ENCODE assay signal across 10 cellular contexts in genomic region chr21:28633803-28634572, GRCh38.
A peak's percentile ranks its signal among the peaks of the same experiment; 100 is the strongest.
DNase-seq lines count a peak whose midpoint lies in the region; ATAC-seq, FAIRE-seq and TF ChIP-seq lines count a peak whose summit lies in the region.
"Had no signal": no experiment of that assay in that cellular context is flagged by ENCODE, and none has a peak within 500 bp of the region (broad histone marks: within the 10 kb centered on the region; RNA-seq: fewer than 3 reads in every experiment).

No MANE protein-coding gene starts in this region.

- FAIRE-seq in frontal cortex (lab: Jason Lieb, UNC) = no peak

- peak overlapping the region; percentile 98 for H3K27ac ChIP-seq in mammary epithelial cell (ENCODE audit: insufficient read depth, low read depth, low read length)
- peak overlapping the region; percentile 73 to 81 for H3K27ac ChIP-seq in right atrium auricular region
- peak overlapping the region; percentile 18 for H3K27ac ChIP-seq in urinary bladder (ENCODE audit: low read depth)

- DNase-seq in activated T-cell treated with anti-CD3 and anti-CD28 coated beads, Interleukin-2, amount 50 U/mL, for 48 hours = peak; percentile 34 to 45
- no peak for DNase-seq in activated T-cell treated with anti-CD3 and anti-CD28 coated beads, Interleukin-2, amount 50 U/mL, for 1 hour
- DNase-seq in mammary epithelial cell (peak; percentile 89), right atrium auricular region (ENCODE audit: low spot score) (peak; percentile 76), frontal cortex (ENCODE audit: low spot score in 2 of 2) (no peak), DMS114 treated with DMSO at 0.1 percent for 48 hours (lab: John Stamatoyannopoulos, UW; ENCODE audit: unreplicated experiment) (no peak)
- DNase-seq: mesendoderm, NCI-H526 treated with DMSO at 0.1 percent for 48 hours had no signal

- H3K79me2 ChIP-seq in mammary epithelial cell (ENCODE audit: insufficient read depth, low read length) = no peaks in the 10 kb centered on the region

- no peak for ATAC-seq in GM19467 (IDR thresholded peaks at IDR 0.05; ENCODE audit: unreplicated experiment)

- H3K4me3 ChIP-seq in mammary epithelial cell (replicated peaks in 1 of 3; ENCODE audit: insufficient read depth in 1 of 3, low read depth in 2 of 3, low read length in 3 of 3) (no peak overlapping the region), right atrium auricular region (no peak overlapping the region), urinary bladder (ENCODE audit: low read depth, low read length) (no peak overlapping the region)

- no TSS peak for BruUV-seq in mammary epithelial cell (replicated peaks; lab: Mats Ljungman, UMichigan)

- peak overlapping the region; percentile 62 for H3K4me2 ChIP-seq in mammary epithelial cell (ENCODE audit: insufficient read depth, low read depth, low read length)

- in situ Hi-C loops in mammary epithelial cell (cut with MboI; ENCODE audit: low sequenced_read_pairs in 2 of 2) = loop anchor here (10.0 to 25.0 kb wide), 2 partner anchors 1797 to 1799 kb away; partner anchors contain the start of gene ADAMTS1 (in 1 of the 2)

- H4K20me1 ChIP-seq in mammary epithelial cell (ENCODE audit: insufficient read depth, low read length) = no peaks in the 10 kb centered on the region

- CTCF ChIA-PET in mammary epithelial cell (lab: Charles Lee; ENCODE audit: low non-redundant PET) = interaction anchor here (0.6 kb wide), 1 partner anchor 566 kb away, joined by 3 read pairs; no protein-coding TSS in a partner anchor

- peaks cover 3% of the 10 kb centered on the region for H3K9me3 ChIP-seq in mammary epithelial cell (replicated peaks; ENCODE audit: insufficient read depth, low read length)
- no peaks in the 10 kb centered on the region for H3K9me3 ChIP-seq in right atrium auricular region

- H3K4me1 ChIP-seq in mammary epithelial cell (ENCODE audit: insufficient read depth, low read length) (peaks cover 66% of the 10 kb centered on the region), right atrium auricular region (peaks cover 0 to 35% of the 10 kb centered on the region in 2 donors), urinary bladder (ENCODE audit: insufficient read depth) (no peaks in the 10 kb centered on the region)

- 15% methylated on average over 11 of the region's 12 CpGs for WGBS in mammary epithelial cell (ENCODE audit: low coverage, missing lambda C conversion rate)
- 67% methylated on average over 12 of the region's 12 CpGs for WGBS in urinary bladder

- H3K27me3 ChIP-seq in mammary epithelial cell (ENCODE audit: insufficient read depth, low read length) (no peaks in the 10 kb centered on the region), right atrium auricular region (no peaks in the 10 kb centered on the region)

- TF ChIP-seq CTCF in mammary epithelial cell (conservative IDR thresholded peaks at IDR 0.05 in 1 of 2, IDR thresholded peaks at IDR 0.05 in 1 of 2; ENCODE audit: extremely low read depth in 1 of 2, insufficient read depth in 1 of 2, low read depth in 1 of 2, low read length in 2 of 2) (no peak), right atrium auricular region (IDR thresholded peaks at IDR 0.05) (no peak)

- peak overlapping the region; percentile 44 for H2AFZ ChIP-seq in mammary epithelial cell (ENCODE audit: low read depth, low read length)

- intact Hi-C loops in mammary epithelial cell (cut with micrococcal nuclease) = loop anchor here (1.0 to 5.0 kb wide), 3 partner anchors 53 to 1063 kb away; no protein-coding TSS in a partner anchor

- H3K36me3 ChIP-seq in mammary epithelial cell (ENCODE audit: insufficient read depth, low read length) (no peaks in the 10 kb centered on the region), right atrium auricular region (no peaks in the 10 kb centered on the region), urinary bladder (ENCODE audit: insufficient read depth) (no peaks in the 10 kb centered on the region)

- H3K9ac ChIP-seq in mammary epithelial cell (ENCODE audit: insufficient read depth, low read length) = peak overlapping the region; percentile 78

- dilution Hi-C loops in mammary epithelial cell (cut with HindIII; ENCODE audit: low sequenced_read_pairs) = loop anchor here (5.0 to 10.0 kb wide), 2 partner anchors 68 to 1059 kb away; no protein-coding TSS in a partner anchor

Comparison
In these comparisons a context has a peak if more than half of its experiments do, and no peak if none do; other contexts are left out.
1. DNase-seq: peak in activated T-cell treated with anti-CD3 and anti-CD28 coated beads, Interleukin-2, amount 50 U/mL, for 48 hours (2 of 2), mammary epithelial cell (single experiment) and right atrium auricular region (single experiment); none in activated T-cell treated with anti-CD3 and anti-CD28 coated beads, Interleukin-2, amount 50 U/mL, for 1 hour (single experiment), frontal cortex (0 of 2) and DMS114 treated with DMSO at 0.1 percent for 48 hours (single experiment).
2. H3K27ac ChIP-seq: peak in every context shown above with its lines; median percentile 98 in mammary epithelial cell; 77 in right atrium auricular region; 18 in urinary bladder.